22 cellular contexts compared by ENCODE assay signal in the genomic region with DNA sequence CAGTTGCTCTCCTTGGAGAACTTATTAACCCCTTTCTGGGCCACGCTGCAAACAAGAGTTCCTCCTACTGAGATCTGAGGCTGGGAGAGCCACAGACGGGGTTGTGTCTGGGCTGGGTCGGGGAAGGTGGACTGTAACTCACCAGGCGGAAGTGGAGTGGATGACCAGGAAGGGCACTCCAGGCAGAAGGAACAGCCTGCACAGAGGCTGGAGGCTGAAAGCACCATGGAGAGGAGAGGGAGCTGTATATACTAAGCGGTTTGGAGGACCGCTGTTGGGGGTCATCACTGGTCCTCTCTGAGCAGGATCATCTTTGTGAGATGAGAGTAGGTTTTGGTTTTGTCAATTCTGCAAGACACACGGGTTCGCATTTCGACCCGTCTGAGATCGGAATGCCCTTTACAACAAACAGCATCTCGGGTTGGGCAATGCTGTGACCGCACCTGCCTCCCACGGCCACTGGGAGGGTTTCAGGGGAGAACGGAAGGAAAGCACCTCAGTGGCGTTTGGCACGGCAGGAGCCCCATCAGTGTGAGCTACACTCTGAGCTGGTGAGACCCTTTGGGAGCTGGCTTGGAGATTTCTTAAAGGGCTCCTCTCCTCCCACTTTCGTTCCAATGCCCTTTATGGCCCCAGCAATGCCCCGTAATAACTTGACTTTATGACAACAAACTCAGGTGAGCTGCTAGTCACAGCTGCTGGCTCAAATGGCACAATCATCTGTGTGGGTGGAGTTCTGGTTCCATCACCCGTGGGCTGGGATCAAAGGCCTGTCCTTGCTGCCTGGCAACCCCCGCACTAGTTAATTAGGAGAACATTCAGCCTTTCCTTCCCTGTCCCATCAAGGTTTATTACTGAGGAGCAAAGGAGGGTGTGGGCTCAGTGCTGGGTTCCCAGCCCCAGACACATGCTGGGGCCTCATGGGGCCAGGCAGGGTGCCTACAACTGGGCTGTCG. TPM values are rescaled to one million over a fixed set of nuclear protein-coding genes. Genes with fewer than 3 reads are reported as not detected.
A peak's percentile ranks its signal among the peaks of the same experiment; 100 is the strongest.
DNase-seq lines count a peak whose midpoint lies in the region; ATAC-seq and TF ChIP-seq lines count a peak whose summit lies in the region.
"Had no signal": no experiment of that assay in that cellular context is flagged by ENCODE, and none has a peak within 500 bp of the region (broad histone marks: within the 10 kb centered on the region; RNA-seq: fewer than 3 reads in every experiment).

No MANE protein-coding gene starts in this region.

- H3K27me3 Mint-ChIP-seq in glutamatergic neuron (ENCODE audit: unreplicated experiment) (peaks cover 10% of the 10 kb centered on the region), T-helper 17 cell (peaks cover 43% of the 10 kb centered on the region)
- H3K27me3 Mint-ChIP-seq: IgD-negative memory B cell had no signal

- H3K9me3 Mint-ChIP-seq in glutamatergic neuron (ENCODE audit: unreplicated experiment) = peaks cover 2% of the 10 kb centered on the region
- H3K9me3 Mint-ChIP-seq: IgD-negative memory B cell had no signal

- no peaks in the 10 kb centered on the region for H3K27me3 ChIP-seq in Peyer's patch
- H3K27me3 ChIP-seq: vagina had no signal

- H3K4me1 Mint-ChIP-seq in glutamatergic neuron (ENCODE audit: low read depth, unreplicated experiment) (peaks cover 6% of the 10 kb centered on the region), T-helper 17 cell (peaks cover 2% of the 10 kb centered on the region)
- H3K4me1 Mint-ChIP-seq: IgD-negative memory B cell had no signal

- intact Hi-C loops in posterior vena cava (cut with DNase I) = no loop called here

- H3K36me3 ChIP-seq in Peyer's patch = no peaks in the 10 kb centered on the region
- H3K36me3 ChIP-seq: vagina had no signal

- H3K36me3 Mint-ChIP-seq in glutamatergic neuron (ENCODE audit: unreplicated experiment) = no peaks in the 10 kb centered on the region
- H3K36me3 Mint-ChIP-seq in T-helper 17 cell (ENCODE audit: low read depth) = no peaks in the 10 kb centered on the region
- H3K36me3 Mint-ChIP-seq: IgD-negative memory B cell had no signal

- peak overlapping the region in 3 of 4 donors; percentile 63 to 92 (median 85) for H3K27ac ChIP-seq in Peyer's patch
- H3K27ac ChIP-seq: PC-9, SK-N-MC, vagina had no signal

- ATAC-seq in GM18505 (IDR thresholded peaks at IDR 0.05; ENCODE audit: unreplicated experiment) = no peak
- no peak for ATAC-seq in T-helper 17 cell
- ATAC-seq: left cardiac atrium had no signal

- H3K9me3 ChIP-seq in Peyer's patch (no peaks in the 10 kb centered on the region), T-helper 17 cell (ENCODE audit: control insufficient read depth, low read length, poor library complexity, severe bottlenecking) (no peaks in the 10 kb centered on the region)
- H3K9me3 ChIP-seq: vagina had no signal

- peak; percentile 27 to 35 for TF ChIP-seq POLR2A in Peyer's patch (IDR thresholded peaks at IDR 0.05)
- no peak for TF ChIP-seq POLR2A in GM18505 (IDR thresholded peaks at IDR 0.05; ENCODE audit: borderline replicate concordance, extremely low read depth, insufficient read depth, insufficient read length)

- TF ChIP-seq CTCF in Peyer's patch (IDR thresholded peaks at IDR 0.05) = peak in 3 of 6 experiments; percentile 43 to 58 (median 54)
- peak; percentile 12 for TF ChIP-seq CTCF in glutamatergic neuron (IDR thresholded peaks at IDR 0.05; ENCODE audit: partially characterized antibody, unreplicated experiment)

- H3K4me3 Mint-ChIP-seq in glutamatergic neuron (ENCODE audit: unreplicated experiment) (no peak overlapping the region), T-helper 17 cell (no peak overlapping the region)
- H3K4me3 Mint-ChIP-seq: IgD-negative memory B cell had no signal

- H3K4me1 ChIP-seq in Peyer's patch = peaks cover 0 to 7% (median 0%) of the 10 kb centered on the region in 4 donors
- H3K4me1 ChIP-seq: vagina had no signal

- no peak overlapping the region for H3K27ac Mint-ChIP-seq in glutamatergic neuron (ENCODE audit: unreplicated experiment)
- no peak overlapping the region for H3K27ac Mint-ChIP-seq in T-helper 17 cell
- H3K27ac Mint-ChIP-seq: IgD-negative memory B cell had no signal

- DNase-seq in DMS53 (lab: John Stamatoyannopoulos, UW) = peak; percentile 54
- DNase-seq in DMS53 treated with DMSO at 0.1 percent for 48 hours (lab: John Stamatoyannopoulos, UW; ENCODE audit: unreplicated experiment) = no peak
- peak in 2 of 3 donors; percentile 88 to 90 for DNase-seq in Peyer's patch
- DNase-seq in glutamatergic neuron = no peak
- DNase-seq in posterior vena cava (ENCODE audit: low spot score) = peak; percentile 53
- DNase-seq in NCI-H128 (lab: John Stamatoyannopoulos, UW; ENCODE audit: unreplicated experiment) = no peak
- DNase-seq in T-helper 17 cell = no peak
- DNase-seq: 8988T; activated CD4-positive, alpha-beta T cell treated with anti-CD3 and anti-CD28 coated beads for 4 hours; activated naive CD4-positive, alpha-beta T cell treated with anti-CD3 and anti-CD28 coated beads, Interleukin-2, amount 50 U/mL, for 16 hours; cerebellar nuclear complex; effector memory CD4-positive, alpha-beta T cell; left cardiac atrium; MM.1S; nucleus accumbens; PC-9; right cardiac atrium; T1000 had no signal

- peak overlapping the region in 2 of 4 donors; percentile 39 to 47 for H3K4me3 ChIP-seq in Peyer's patch
- H3K4me3 ChIP-seq: PC-9, SK-N-MC, vagina had no signal

RNA-seq across cellular contexts. Expression of a gene that starts 18.7 kb away (rescaled TPM):
- total RNA-seq in Peyer's patch = 10 to 100 TPM; 38.8 to 97.2 (median 81.0) TPM
- 11.4 TPM for total RNA-seq in glutamatergic neuron (ENCODE audit: unreplicated experiment)
- 10 to 100 TPM; 32.9 to 38.6 TPM for total RNA-seq in posterior vena cava
- total RNA-seq in T-helper 17 cell = under 1 TPM; 0.07 to 0.23 TPM

Comparison
In these comparisons a context has a peak if more than half of its experiments do, and no peak if none do; other contexts are left out.
1. DNase-seq: peak in DMS53 (single experiment), Peyer's patch (2 of 3) and posterior vena cava (single experiment); none in DMS53 treated with DMSO at 0.1 percent for 48 hours (single experiment), glutamatergic neuron (single experiment), NCI-H128 (single experiment) and T-helper 17 cell (0 of 3).
2. RNA of a gene that starts 18.7 kb away (total RNA-seq): 38.8 to 97.2 TPM in Peyer's patch, 32.9 to 38.6 TPM in posterior vena cava and 11.4 TPM in glutamatergic neuron (single experiment); 0.07 to 0.23 TPM in T-helper 17 cell; every median in the first group is over 10 times any median in the second.